Comparison of ENCODE assay signal across 8 cellular contexts in genomic region chr18:63963610-63964256, GRCh38. TPM values are rescaled to one million over a fixed set of nuclear protein-coding genes. Genes with fewer than 3 reads are reported as not detected.
DNase-seq lines count a peak whose midpoint lies in the region; ATAC-seq, FAIRE-seq and TF ChIP-seq lines count a peak whose summit lies in the region.

No MANE protein-coding gene starts in this region.

- H3K27me3 ChIP-seq in SK-N-SH (ENCODE audit: insufficient read depth) (peaks cover 12% of the 10 kb centered on the region; the same call in 1 of the 2 replicates), HepG2 (ENCODE audit: control insufficient read depth in 1 of 2, insufficient read depth in 2 of 2, low read length in 2 of 2) (no peaks in the 10 kb centered on the region), thoracic aorta (replicated peaks; ENCODE audit: insufficient read depth) (no peaks in the 10 kb centered on the region)

- no peak for TF ChIP-seq POLR2A in HepG2 (IDR thresholded peaks at IDR 0.05; ENCODE audit: insufficient read depth in 1 of 2, low read depth in 2 of 2, low read length in 2 of 2)

- H3K9me3 ChIP-seq in SK-N-SH: no peaks in the 10 kb centered on the region
- no peaks in the 10 kb centered on the region for H3K9me3 ChIP-seq in HepG2 (ENCODE audit: low read length)
- no peaks in the 10 kb centered on the region for H3K9me3 ChIP-seq in thoracic aorta

- intact Hi-C loops in HepG2 (cut with micrococcal nuclease; ENCODE audit: unreplicated experiment): loop anchor here (1.0 kb wide), 3 partner anchors 12 to 31 kb away; no protein-coding TSS in a partner anchor

- CTCF ChIA-PET in SK-N-SH (lab: Yijun Ruan, JAX): interaction anchor here (0.5 to 3.5 kb wide), 19 partner anchors 9 to 1971 kb away, joined by 3 to 18 read pairs (median 4); partner anchors contain the start of gene HMSD
- CTCF ChIA-PET in HepG2 (lab: Yijun Ruan, JAX; ENCODE audit: low intra/inter-chr PET ratio, low total read pairs): interaction anchor here (0.7 to 2.3 kb wide), 3 partner anchors 11 to 31 kb away, joined by 3 to 15 read pairs (median 11); no protein-coding TSS in a partner anchor

- no peak overlapping the region for H3K4me3 ChIP-seq in LNCaP clone FGC (ENCODE audit: low read depth, low read length)
- H3K4me3 ChIP-seq in SK-N-SH (ENCODE audit: low read depth in 2 of 2, low read length in 1 of 2): no peak overlapping the region
- no peak overlapping the region for H3K4me3 ChIP-seq in HepG2 (replicated peaks in 1 of 3; ENCODE audit: insufficient read depth in 1 of 3, low read depth in 2 of 3, low read length in 3 of 3)
- no peak overlapping the region for H3K4me3 ChIP-seq in thoracic aorta

- H2AFZ ChIP-seq in SK-N-SH (ENCODE audit: low read depth) (no peak overlapping the region), HepG2 (ENCODE audit: low read length) (no peak overlapping the region)

- no peaks in the 10 kb centered on the region for H3K4me1 ChIP-seq in SK-N-SH (ENCODE audit: control insufficient read depth in 1 of 2, insufficient read depth in 2 of 2, low read depth in 1 of 2, low read length in 1 of 2)
- peaks cover 8% of the 10 kb centered on the region; the same call in 1 of the 2 replicates for H3K4me1 ChIP-seq in HepG2 (ENCODE audit: insufficient read depth, low read length)
- H3K4me1 ChIP-seq in thoracic aorta (ENCODE audit: control insufficient read depth in 1 of 2, low read depth in 2 of 2): no peaks in the 10 kb centered on the region

- ATAC-seq in GM21825 (IDR thresholded peaks at IDR 0.05; ENCODE audit: unreplicated experiment) (peak; percentile 63), HepG2 (peak; percentile 86), thoracic aorta (ENCODE audit: insufficient number of reproducible peaks, low FRiP score, low read depth) (no peak)

- H3K27ac ChIP-seq in SK-N-SH (ENCODE audit: low read depth in 2 of 2, low read length in 1 of 2) (no peak overlapping the region), HepG2 (ENCODE audit: extremely low read length, insufficient read depth, low read length) (no peak overlapping the region), thoracic aorta (no peak overlapping the region)

- TF ChIP-seq EP300 in SK-N-SH (IDR thresholded peaks at IDR 0.05; ENCODE audit: borderline replicate concordance in 1 of 2, low read depth in 1 of 2, low read length in 1 of 2): no peak
- no peak for TF ChIP-seq EP300 in HepG2 (IDR thresholded peaks at IDR 0.05; ENCODE audit: low read depth in 2 of 2, low read length in 2 of 2)
- no peak for TF ChIP-seq EP300 in HepG2 (CRISPR knock-in tag; IDR thresholded peaks at IDR 0.05; ENCODE audit: borderline replicate concordance)

- FAIRE-seq in HepG2 (lab: Jason Lieb, UNC): peak; percentile 63

- no TSS peak for BruUV-seq in HepG2 (replicated peaks; lab: Mats Ljungman, UMichigan)

- in situ Hi-C loops in HepG2 (cut with HindIII; ENCODE audit: extremely low pct_ligation_motif_present, low pct_unique_long_range_greater_than_20kb): no loop called here

- H3K79me2 ChIP-seq in SK-N-SH (ENCODE audit: insufficient read depth): no peaks in the 10 kb centered on the region
- no peaks in the 10 kb centered on the region for H3K79me2 ChIP-seq in HepG2 (ENCODE audit: insufficient read depth, low read length)

- no peaks in the 10 kb centered on the region for H3K36me3 ChIP-seq in SK-N-SH (replicated peaks in 1 of 2; ENCODE audit: control insufficient read depth in 1 of 2, insufficient read depth in 2 of 2, low read length in 1 of 2)
- H3K36me3 ChIP-seq in HepG2 (replicated peaks in 1 of 2; ENCODE audit: control insufficient read depth in 1 of 2, insufficient read depth in 2 of 2, low read length in 2 of 2): no peaks in the 10 kb centered on the region
- no peaks in the 10 kb centered on the region for H3K36me3 ChIP-seq in thoracic aorta

- 60% methylated on average over 1 of the region's 1 CpG for whole genome bisulfite sequencing in SK-N-SH (ENCODE audit: low lambda C conversion rate)
- WGBS in HepG2 (ENCODE audit: low lambda C conversion rate): 57% methylated on average over 1 of the region's 1 CpG

- TF ChIP-seq CTCF in LNCaP clone FGC (IDR thresholded peaks at IDR 0.05; ENCODE audit: control insufficient read depth, extremely low read depth, insufficient read depth) (peak; percentile 84), SK-N-SH (IDR thresholded peaks at IDR 0.05) (peak; percentile 84), HepG2 (CRISPR knock-in tag; IDR thresholded peaks at IDR 0.05) (peak; percentile 73), thoracic aorta (IDR thresholded peaks at IDR 0.05) (peak; percentile 77)

- no peaks in the 10 kb centered on the region for H3K9me2 ChIP-seq in SK-N-SH

- no peak overlapping the region for H3K4me2 ChIP-seq in SK-N-SH
- no peak overlapping the region for H3K4me2 ChIP-seq in HepG2 (ENCODE audit: low read depth, low read length)

- H3K9ac ChIP-seq in SK-N-SH: no peak overlapping the region
- no peak overlapping the region for H3K9ac ChIP-seq in HepG2 (ENCODE audit: insufficient read depth, low read depth, low read length)

- H4K20me1 ChIP-seq in SK-N-SH (ENCODE audit: insufficient read depth) (no peaks in the 10 kb centered on the region), HepG2 (ENCODE audit: insufficient read depth, low read length) (no peaks in the 10 kb centered on the region)

- TF ChIP-seq RAD21 in SK-N-SH (IDR thresholded peaks at IDR 0.05; ENCODE audit: low read length): peak; percentile 70
- TF ChIP-seq RAD21 in HepG2 (CRISPR knock-in tag; IDR thresholded peaks at IDR 0.05): no peak

- POLR2A ChIA-PET in SK-N-SH (lab: Yijun Ruan, JAX) (no interaction called here), HepG2 (lab: Yijun Ruan, JAX) (no interaction called here)

- DNase-seq in NCI-H524 (lab: John Stamatoyannopoulos, UW) (peak; percentile 37 to 58), NCI-H524 treated with DMSO at 0.1 percent for 48 hours (lab: John Stamatoyannopoulos, UW) (no peak), LNCaP clone FGC (ENCODE audit: low read depth) (peak; percentile 55), SK-N-SH (peak; percentile 15), HepG2 (ENCODE audit: low spot score) (peak; percentile 55), thoracic aorta (ENCODE audit: low spot score) (no peak)
- DNase-seq in central memory CD4-positive, alpha-beta T cell: peak; percentile 53

- peaks cover 3% of the 10 kb centered on the region for H3F3A ChIP-seq in SK-N-SH (replicated peaks; ENCODE audit: insufficient read depth)

RNA-seq across cellular contexts. Expression of gene SERPINB8, which starts 6.1 kb away (rescaled TPM):
- polyA plus RNA-seq in SK-N-SH (2012; rRNA removed): 3.4 and 5.2 TPM in 2 replicates
- 5.5 and 7.3 TPM in 2 replicates for polyA plus RNA-seq in SK-N-SH (2012; cell fraction: cytosol; rRNA removed)
- polyA plus RNA-seq in SK-N-SH (2012; cell fraction: nucleus; rRNA removed): 3.9 and 6.4 TPM in 2 replicates
- 2.2 and 2.6 TPM in 2 replicates for total RNA-seq in HepG2 (2016; rRNA removed; fragmentation: Illumina TruSeq; extraction: Trizol)
- total RNA-seq in HepG2 (2016; cell fraction: cytosol; rRNA removed; fragmentation: Illumina TruSeq; extraction: Trizol; ENCODE audit: low read depth): 0.30 and 0.44 TPM in 2 replicates
- 0.97 and 3.1 TPM in 2 replicates for total RNA-seq in HepG2 (2016; cell fraction: insoluble cytoplasmic fraction; rRNA removed; fragmentation: Illumina TruSeq; extraction: Trizol)
- total RNA-seq in HepG2 (2016; cell fraction: membrane; rRNA removed; fragmentation: Illumina TruSeq; extraction: Trizol): 0.40 and 0.52 TPM in 2 replicates
- total RNA-seq in HepG2 (2016; cell fraction: nucleus; rRNA removed; fragmentation: Illumina TruSeq; extraction: Trizol): 1.2 and 1.3 TPM in 2 replicates
- 0.84 and 0.95 TPM in 2 replicates for polyA plus RNA-seq in HepG2 (2011; rRNA removed)
- polyA plus RNA-seq in HepG2 (2011; cell fraction: cytosol; rRNA removed): 0.55 and 0.72 TPM in 2 replicates
- polyA plus RNA-seq in HepG2 (2011; cell fraction: nucleus; rRNA removed): 0.82 and 1.1 TPM in 2 replicates
- 0.48 and 1.1 TPM in 2 replicates for polyA plus RNA-seq in HepG2 (2012)
- polyA plus RNA-seq in HepG2 (2016; cell fraction: cytosol; fragmentation: Illumina TruSeq; extraction: Trizol; ENCODE audit: low read depth): 0.11 and 0.25 TPM in 2 replicates
- polyA plus RNA-seq in HepG2 (2016; cell fraction: insoluble cytoplasmic fraction; fragmentation: Illumina TruSeq; extraction: Trizol; ENCODE audit: low read depth): 1.8 TPM in 2 replicates
- polyA plus RNA-seq in HepG2 (2016; cell fraction: membrane; fragmentation: Illumina TruSeq; extraction: Trizol; ENCODE audit: low read depth): 0.27 and 0.29 TPM in 2 replicates
- polyA plus RNA-seq in HepG2 (2016; cell fraction: nucleus; fragmentation: Illumina TruSeq; extraction: Trizol; ENCODE audit: insufficient read depth, low read depth): 0.55 and 0.77 TPM in 2 replicates
- 0.72 and 9.3 TPM in 2 replicates for polyA minus RNA-seq in HepG2 (2011; rRNA and poly(A)+ RNA removed; ENCODE audit: low replicate concordance)
- 0.62 and 1.2 TPM in 2 replicates for polyA minus RNA-seq in HepG2 (2011; cell fraction: cytosol; rRNA and poly(A)+ RNA removed)
- polyA minus RNA-seq in HepG2 (2011; cell fraction: nucleus; rRNA and poly(A)+ RNA removed): 3.0 TPM in 2 replicates
- 10 to 100 TPM; 10.3 to 28.4 TPM for total RNA-seq in thoracic aorta

RNA-seq across cellular contexts. Expression of gene HMSD, which starts 14.6 kb away (rescaled TPM):
- polyA plus RNA-seq in SK-N-SH (2012; rRNA removed) (not detected in 2 replicates), HepG2 (2011; rRNA removed) (not detected in 2 replicates)
- polyA plus RNA-seq in SK-N-SH (2012; cell fraction: cytosol; rRNA removed): not detected in 2 replicates
- polyA plus RNA-seq in SK-N-SH (2012; cell fraction: nucleus; rRNA removed): not detected in 2 replicates
- total RNA-seq in HepG2 (2016; rRNA removed; fragmentation: Illumina TruSeq; extraction: Trizol) (not detected in 2 replicates), thoracic aorta (not detected)
- total RNA-seq in HepG2 (2016; cell fraction: cytosol; rRNA removed; fragmentation: Illumina TruSeq; extraction: Trizol; ENCODE audit: low read depth): not detected in 2 replicates
- not detected in 2 replicates for total RNA-seq in HepG2 (2016; cell fraction: insoluble cytoplasmic fraction; rRNA removed; fragmentation: Illumina TruSeq; extraction: Trizol)
- not detected in 2 replicates for total RNA-seq in HepG2 (2016; cell fraction: membrane; rRNA removed; fragmentation: Illumina TruSeq; extraction: Trizol)
- not detected in 2 replicates for total RNA-seq in HepG2 (2016; cell fraction: nucleus; rRNA removed; fragmentation: Illumina TruSeq; extraction: Trizol)
- not detected in 2 replicates for polyA plus RNA-seq in HepG2 (2011; cell fraction: cytosol; rRNA removed)
- polyA plus RNA-seq in HepG2 (2011; cell fraction: nucleus; rRNA removed): not detected in 2 replicates
- polyA plus RNA-seq in HepG2 (2012): not detected in 2 replicates
- polyA plus RNA-seq in HepG2 (2016; cell fraction: cytosol; fragmentation: Illumina TruSeq; extraction: Trizol; ENCODE audit: low read depth): not detected in 2 replicates
- polyA plus RNA-seq in HepG2 (2016; cell fraction: insoluble cytoplasmic fraction; fragmentation: Illumina TruSeq; extraction: Trizol; ENCODE audit: low read depth): not detected in 2 replicates
- polyA plus RNA-seq in HepG2 (2016; cell fraction: membrane; fragmentation: Illumina TruSeq; extraction: Trizol; ENCODE audit: low read depth): not detected in 2 replicates
- polyA plus RNA-seq in HepG2 (2016; cell fraction: nucleus; fragmentation: Illumina TruSeq; extraction: Trizol; ENCODE audit: insufficient read depth, low read depth): not detected in 2 replicates
- not detected in 2 replicates for polyA minus RNA-seq in HepG2 (2011; rRNA and poly(A)+ RNA removed; ENCODE audit: low replicate concordance)
- not detected in 2 replicates for polyA minus RNA-seq in HepG2 (2011; cell fraction: cytosol; rRNA and poly(A)+ RNA removed)
- polyA minus RNA-seq in HepG2 (2011; cell fraction: nucleus; rRNA and poly(A)+ RNA removed): not detected in 2 replicates

RNA-seq across cellular contexts. Expression of gene SERPINB10, which starts 56.0 kb away (rescaled TPM):
- polyA plus RNA-seq in SK-N-SH (2012; rRNA removed): 0.10 and 0.15 TPM in 2 replicates
- polyA plus RNA-seq in SK-N-SH (2012; cell fraction: cytosol; rRNA removed): 0.18 and 0.20 TPM in 2 replicates
- polyA plus RNA-seq in SK-N-SH (2012; cell fraction: nucleus; rRNA removed): 0.14 and 0.26 TPM in 2 replicates
- total RNA-seq in HepG2 (2016; rRNA removed; fragmentation: Illumina TruSeq; extraction: Trizol): not detected in 2 replicates
- total RNA-seq in HepG2 (2016; cell fraction: cytosol; rRNA removed; fragmentation: Illumina TruSeq; extraction: Trizol; ENCODE audit: low read depth): not detected in 2 replicates
- not detected in 2 replicates for total RNA-seq in HepG2 (2016; cell fraction: insoluble cytoplasmic fraction; rRNA removed; fragmentation: Illumina TruSeq; extraction: Trizol)
- total RNA-seq in HepG2 (2016; cell fraction: membrane; rRNA removed; fragmentation: Illumina TruSeq; extraction: Trizol): 0.28 TPM in 1 of 2 replicates, not detected in the other
- total RNA-seq in HepG2 (2016; cell fraction: nucleus; rRNA removed; fragmentation: Illumina TruSeq; extraction: Trizol): not detected in 2 replicates
- polyA plus RNA-seq in HepG2 (2011; rRNA removed): not detected in 2 replicates
- 0.03 TPM in 1 of 2 replicates, not detected in the other for polyA plus RNA-seq in HepG2 (2011; cell fraction: cytosol; rRNA removed)
- polyA plus RNA-seq in HepG2 (2011; cell fraction: nucleus; rRNA removed): not detected in 2 replicates
- not detected in 2 replicates for polyA plus RNA-seq in HepG2 (2012)
- polyA plus RNA-seq in HepG2 (2016; cell fraction: cytosol; fragmentation: Illumina TruSeq; extraction: Trizol; ENCODE audit: low read depth): not detected in 2 replicates
- not detected in 2 replicates for polyA plus RNA-seq in HepG2 (2016; cell fraction: insoluble cytoplasmic fraction; fragmentation: Illumina TruSeq; extraction: Trizol; ENCODE audit: low read depth)
- polyA plus RNA-seq in HepG2 (2016; cell fraction: membrane; fragmentation: Illumina TruSeq; extraction: Trizol; ENCODE audit: low read depth): not detected in 2 replicates
- not detected in 2 replicates for polyA plus RNA-seq in HepG2 (2016; cell fraction: nucleus; fragmentation: Illumina TruSeq; extraction: Trizol; ENCODE audit: insufficient read depth, low read depth)
- polyA minus RNA-seq in HepG2 (2011; rRNA and poly(A)+ RNA removed; ENCODE audit: low replicate concordance): not detected in 2 replicates
- polyA minus RNA-seq in HepG2 (2011; cell fraction: cytosol; rRNA and poly(A)+ RNA removed): not detected in 2 replicates
- polyA minus RNA-seq in HepG2 (2011; cell fraction: nucleus; rRNA and poly(A)+ RNA removed): not detected in 2 replicates
- total RNA-seq in thoracic aorta: not detected

Comparison
In these comparisons a context has a peak if more than half of its experiments do, and no peak if none do; other contexts are left out.
1. DNase-seq: peak in NCI-H524 (2 of 2), LNCaP clone FGC (single experiment), SK-N-SH (single experiment), central memory CD4-positive, alpha-beta T cell (single experiment) and HepG2 (single experiment); none in NCI-H524 treated with DMSO at 0.1 percent for 48 hours (single experiment) and thoracic aorta (single experiment).
2. Peak in every context shown above with its lines, with median percentiles within 50 percentile points of each other: CTCF ChIP-seq.